In the genomic region with DNA sequence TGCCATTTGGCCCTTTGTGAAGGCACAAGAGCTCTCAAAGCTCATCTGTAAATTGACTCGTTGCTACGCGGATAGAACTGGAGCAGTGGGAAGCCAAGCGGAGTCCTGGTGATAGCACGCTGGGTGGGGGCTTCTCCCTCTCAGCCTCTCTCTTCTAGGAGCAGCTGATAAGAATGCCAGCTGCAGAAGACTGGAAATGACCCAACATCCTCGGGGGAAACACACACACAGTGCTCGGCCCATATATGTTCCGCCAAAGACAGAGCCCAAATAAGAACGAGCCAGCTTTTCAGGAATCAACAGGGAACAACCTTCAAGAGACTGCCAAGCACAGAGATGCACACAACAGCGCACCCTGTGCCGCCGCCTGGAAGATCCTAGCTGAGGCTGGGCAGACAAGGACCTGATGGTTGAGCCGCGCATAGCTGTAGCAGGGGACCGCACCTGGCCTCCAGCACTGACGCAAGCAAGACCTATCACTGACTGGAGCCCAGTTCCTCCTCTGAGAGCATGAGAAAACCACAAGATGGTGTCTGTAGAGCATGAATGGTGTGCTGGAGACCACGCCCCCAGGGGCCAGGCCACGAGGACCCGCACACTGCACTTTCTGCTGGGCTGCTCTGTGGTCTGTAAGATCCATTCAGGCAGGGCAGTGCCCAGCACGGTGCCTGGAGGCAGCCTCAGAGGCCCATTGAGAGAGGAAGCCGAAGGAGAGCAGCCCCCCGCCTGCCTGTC, we compare ENCODE assay signal across 8 cellular contexts. TPM values are rescaled to one million over a fixed set of nuclear protein-coding genes. Genes with fewer than 3 reads are reported as not detected.
DNase-seq lines count a peak whose midpoint lies in the region; ATAC-seq and TF ChIP-seq lines count a peak whose summit lies in the region.

No MANE protein-coding gene starts in this region.

- CTCF ChIA-PET in activated naive CD4-positive, alpha-beta T cell treated with anti-CD3 and anti-CD28 coated beads, Interleukin-2, amount 10 ng/mL, durations not matched to agents 7 days and 5 days (lab: Charles Lee), result interaction anchor here (0.5 to 2.2 kb wide), 7 partner anchors 15 to 181 kb away, joined by 3 to 8 read pairs (median 4); a partner anchor contains a TSS

- ATAC-seq in Right ventricle myocardium inferior, result peak; percentile 35
- peak; percentile 33 for ATAC-seq in HG03103 (IDR thresholded peaks at IDR 0.05; ENCODE audit: low read depth, unreplicated experiment)

- H3K36me3 Mint-ChIP-seq in activated naive CD4-positive, alpha-beta T cell treated with anti-CD3 and anti-CD28 coated beads, Interleukin-2, amount 10 ng/mL, durations not matched to agents 7 days and 5 days, result peaks cover 6% of the 10 kb centered on the region

- DNase-seq in Right ventricle myocardium inferior (ENCODE audit: missing footprints), result peak; percentile 57
- no peak for DNase-seq in cardiac septum (ENCODE audit: low spot score)
- DNase-seq in activated naive CD4-positive, alpha-beta T cell treated with anti-CD3 and anti-CD28 coated beads, Interleukin-2, amount 10 ng/mL, durations not matched to agents 7 days and 5 days, result peak; percentile 74
- peak in 27 of 51 donors; percentile 15 to 59 (median 27) for DNase-seq in hypothalamus (lab: John Stamatoyannopoulos, UW)
- DNase-seq in stimulated activated CD8-positive, alpha-beta memory T cell treated with anti-CD3 and anti-CD28 coated beads, Interleukin-4, amount 100 ng/mL, for 48 hours, result peak; percentile 77
- no peak for DNase-seq in SW 1271 (lab: John Stamatoyannopoulos, UW)

- H3K27ac Mint-ChIP-seq in activated naive CD4-positive, alpha-beta T cell treated with anti-CD3 and anti-CD28 coated beads, Interleukin-2, amount 10 ng/mL, durations not matched to agents 7 days and 5 days, result peak overlapping the region; percentile 97

- H3K4me3 Mint-ChIP-seq in activated naive CD4-positive, alpha-beta T cell treated with anti-CD3 and anti-CD28 coated beads, Interleukin-2, amount 10 ng/mL, durations not matched to agents 7 days and 5 days, result peak overlapping the region; percentile 75

- H3K4me1 Mint-ChIP-seq in activated naive CD4-positive, alpha-beta T cell treated with anti-CD3 and anti-CD28 coated beads, Interleukin-2, amount 10 ng/mL, durations not matched to agents 7 days and 5 days, result peaks cover 92% of the 10 kb centered on the region

- no peaks in the 10 kb centered on the region for H3K27me3 Mint-ChIP-seq in activated naive CD4-positive, alpha-beta T cell treated with anti-CD3 and anti-CD28 coated beads, Interleukin-2, amount 10 ng/mL, durations not matched to agents 7 days and 5 days

- H3K9me3 Mint-ChIP-seq in activated naive CD4-positive, alpha-beta T cell treated with anti-CD3 and anti-CD28 coated beads, Interleukin-2, amount 10 ng/mL, durations not matched to agents 7 days and 5 days, result no peaks in the 10 kb centered on the region

- intact Hi-C loops in Right ventricle myocardium inferior (cut with DNase I) (no loop called here), cardiac septum (cut with DNase I) (loop anchor here (5.0 kb wide), 1 partner anchor 39 kb away; a partner anchor contains a TSS)

- peak; percentile 84 for TF ChIP-seq POLR2A in Raji (IDR thresholded peaks at IDR 0.05; ENCODE audit: insufficient read depth, low read depth, low read length)

RNA-seq across cellular contexts. Expression of a gene that starts 16.0 kb away (rescaled TPM):
- total RNA-seq in Right ventricle myocardium inferior (23.5 TPM), cardiac septum (26.7 TPM)

RNA-seq across cellular contexts. Expression of a gene that starts 39.7 kb away (rescaled TPM):
- 6.1 TPM for total RNA-seq in Right ventricle myocardium inferior
- 4.3 TPM for total RNA-seq in cardiac septum

RNA-seq across cellular contexts. Expression of a gene that starts 46.0 kb away (rescaled TPM):
- total RNA-seq in Right ventricle myocardium inferior (17.3 TPM), cardiac septum (23.7 TPM)

Comparison
In these comparisons a context has a peak if more than half of its experiments do, and no peak if none do; other contexts are left out.
1. DNase-seq: peak in Right ventricle myocardium inferior (single experiment), activated naive CD4-positive, alpha-beta T cell treated with anti-CD3 and anti-CD28 coated beads, Interleukin-2, amount 10 ng/mL, durations not matched to agents 7 days and 5 days (single experiment), hypothalamus (27 of 51) and stimulated activated CD8-positive, alpha-beta memory T cell treated with anti-CD3 and anti-CD28 coated beads, Interleukin-4, amount 100 ng/mL, for 48 hours (single experiment); none in cardiac septum (single experiment) and SW 1271 (0 of 2).